In the genomic region with DNA sequence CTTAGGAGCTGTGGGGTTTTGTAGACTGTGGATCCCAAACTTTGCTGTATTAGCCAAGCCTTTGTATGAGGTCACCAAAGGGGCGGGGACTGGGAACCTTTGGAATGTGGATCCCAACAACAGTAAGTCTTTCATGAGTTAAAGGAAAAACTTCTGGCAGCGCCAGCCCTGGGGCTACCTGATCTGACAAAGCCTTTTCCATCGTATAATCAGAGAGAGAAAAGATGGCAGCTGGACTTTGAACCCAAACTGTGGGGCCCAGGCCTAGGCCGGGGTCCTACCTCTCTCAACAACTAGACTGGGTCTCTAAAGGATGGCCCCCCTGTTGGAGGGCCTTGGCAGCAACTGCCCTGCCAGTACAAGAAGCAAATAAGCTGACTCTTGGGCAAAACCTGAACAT, we compare ENCODE assay signal across 11 cellular contexts. TPM values are rescaled to one million over a fixed set of nuclear protein-coding genes. Genes with fewer than 3 reads are reported as not detected.
"Had no signal": no experiment of that assay in that cellular context is flagged by ENCODE, and none has a peak within 500 bp of the region (broad histone marks: within the 10 kb centered on the region; RNA-seq: fewer than 3 reads in every experiment).

No MANE protein-coding gene starts in this region.

RNA-seq across cellular contexts. Expression of a gene that starts 5.6 kb away (rescaled TPM):
- total RNA-seq: chondrocyte, epithelial cell of proximal tubule, esophagus squamous epithelium, kidney epithelial cell, left lobe of liver, osteocyte, right atrium auricular region, sigmoid colon, thyroid gland, upper lobe of left lung, uterus had no signal
- polyA plus RNA-seq: sigmoid colon had no signal

RNA-seq across cellular contexts. Expression of a gene that starts 23.0 kb away (rescaled TPM):
- total RNA-seq: chondrocyte, epithelial cell of proximal tubule, esophagus squamous epithelium, kidney epithelial cell, right atrium auricular region, sigmoid colon, thyroid gland had no signal

RNA-seq across cellular contexts. Expression of a gene that starts 40.1 kb away (rescaled TPM):
- total RNA-seq: epithelial cell of proximal tubule, esophagus squamous epithelium, kidney epithelial cell, osteocyte, right atrium auricular region, uterus had no signal

RNA-seq across cellular contexts. Expression of a gene that starts 50.5 kb away (rescaled TPM):
- total RNA-seq: chondrocyte, epithelial cell of proximal tubule, kidney epithelial cell, osteocyte, right atrium auricular region, sigmoid colon had no signal
